Comparison of ENCODE assay signal across 23 cellular contexts in genomic region chr5:81753429-81753828, GRCh38. TPM values are rescaled to one million over a fixed set of nuclear protein-coding genes. Genes with fewer than 3 reads are reported as not detected.
DNase-seq lines count a peak whose midpoint lies in the region; ATAC-seq and TF ChIP-seq lines count a peak whose summit lies in the region.
"Had no signal": no experiment of that assay in that cellular context is flagged by ENCODE, and none has a peak within 500 bp of the region (broad histone marks: within the 10 kb centered on the region; RNA-seq: fewer than 3 reads in every experiment).

No MANE protein-coding gene starts in this region.

- no peak overlapping the region for H4K5ac ChIP-seq in mesendoderm (ENCODE audit: low read length)

- H4K8ac ChIP-seq in mesendoderm (ENCODE audit: low read depth, low read length), result no peak overlapping the region

- no peak overlapping the region for H3K27ac Mint-ChIP-seq in activated CD4-positive, alpha-beta T cell treated with anti-CD3 and anti-CD28 coated beads, Interleukin-2, amount 10 ng/mL, durations not matched to agents 7 days and 5 days
- H3K27ac Mint-ChIP-seq in activated T-helper 1 cell treated with anti-CD3 and anti-CD28 coated beads, Interleukin-12 subunit alpha, Interleukin-12 subunit beta, Interleukin-2, Interleukin-4 antibody, amounts not matched to agents 30 ng/mL and 10 ng/mL and 1 ng/mL, durations not matched to agents 14 hours and 24 hours and 36 hours, result no peak overlapping the region
- peak overlapping the region; percentile 52 for H3K27ac Mint-ChIP-seq in type B pancreatic cell
- H3K27ac Mint-ChIP-seq: activated CD4-positive, alpha-beta memory T cell treated with anti-CD3 and anti-CD28 coated beads, Interleukin-2, amount 10 ng/mL, durations not matched to agents 7 days and 5 days; stimulated activated effector memory CD8-positive, alpha-beta T cell treated with anti-CD3 and anti-CD28 coated beads, Interleukin-12 subunit alpha, Interleukin-12 subunit beta, amount 100 ng/mL, for 72 hours had no signal

- ATAC-seq in HG02678 (IDR thresholded peaks at IDR 0.05; ENCODE audit: unreplicated experiment) (no peak), GM21515 (IDR thresholded peaks at IDR 0.05; ENCODE audit: unreplicated experiment) (no peak)
- ATAC-seq: left colon; stimulated activated effector memory CD8-positive, alpha-beta T cell treated with anti-CD3 and anti-CD28 coated beads, Interleukin-12 subunit alpha, Interleukin-12 subunit beta, amount 100 ng/mL, for 72 hours had no signal

- peaks cover 7% of the 10 kb centered on the region for H3K27me3 Mint-ChIP-seq in activated CD4-positive, alpha-beta T cell treated with anti-CD3 and anti-CD28 coated beads, Interleukin-2, amount 10 ng/mL, durations not matched to agents 7 days and 5 days
- peaks cover 10% of the 10 kb centered on the region for H3K27me3 Mint-ChIP-seq in activated T-helper 1 cell treated with anti-CD3 and anti-CD28 coated beads, Interleukin-12 subunit alpha, Interleukin-12 subunit beta, Interleukin-2, Interleukin-4 antibody, amounts not matched to agents 30 ng/mL and 10 ng/mL and 1 ng/mL, durations not matched to agents 14 hours and 24 hours and 36 hours (ENCODE audit: insufficient read depth)
- H3K27me3 Mint-ChIP-seq in type B pancreatic cell, result no peaks in the 10 kb centered on the region

- H3K79me1 ChIP-seq in mesendoderm (ENCODE audit: low read length), result no peaks in the 10 kb centered on the region

- no peak overlapping the region for H3K23ac ChIP-seq in mesendoderm (ENCODE audit: low read length)

- H3K4ac ChIP-seq in mesendoderm (ENCODE audit: low read depth, low read length), result no peak overlapping the region

- no peak overlapping the region for H3K9ac ChIP-seq in mesendoderm (ENCODE audit: low read length)
- H3K9ac ChIP-seq in smooth muscle cell (ENCODE audit: low read depth), result no peak overlapping the region
- H3K9ac ChIP-seq: GM23248 had no signal

- H2AFZ ChIP-seq in smooth muscle cell (ENCODE audit: low read depth), result no peak overlapping the region

- no peaks in the 10 kb centered on the region for H3K79me2 ChIP-seq in mesendoderm (ENCODE audit: control insufficient read depth, insufficient read depth, low read length)
- peaks cover 13% of the 10 kb centered on the region for H3K79me2 ChIP-seq in smooth muscle cell (ENCODE audit: low read depth)

- H3K9me3 Mint-ChIP-seq in activated CD4-positive, alpha-beta T cell treated with anti-CD3 and anti-CD28 coated beads, Interleukin-2, amount 10 ng/mL, durations not matched to agents 7 days and 5 days, result no peaks in the 10 kb centered on the region
- H3K9me3 Mint-ChIP-seq in activated T-helper 1 cell treated with anti-CD3 and anti-CD28 coated beads, Interleukin-12 subunit alpha, Interleukin-12 subunit beta, Interleukin-2, Interleukin-4 antibody, amounts not matched to agents 30 ng/mL and 10 ng/mL and 1 ng/mL, durations not matched to agents 14 hours and 24 hours and 36 hours, result no peaks in the 10 kb centered on the region
- H3K9me3 Mint-ChIP-seq in type B pancreatic cell, result peaks cover 5% of the 10 kb centered on the region
- H3K9me3 Mint-ChIP-seq: activated CD4-positive, alpha-beta memory T cell treated with anti-CD3 and anti-CD28 coated beads, Interleukin-2, amount 10 ng/mL, durations not matched to agents 7 days and 5 days; dendritic cell treated with granulocyte-macrophage colony-stimulating factor and Interleukin-4, amounts not matched to agents 40 ng/mL and 50 ng/mL, for 4 days; nephron progenitor cell; stimulated activated effector memory CD8-positive, alpha-beta T cell treated with anti-CD3 and anti-CD28 coated beads, Interleukin-12 subunit alpha, Interleukin-12 subunit beta, amount 100 ng/mL, for 72 hours had no signal

- H3K18ac ChIP-seq in mesendoderm (ENCODE audit: low read length), result peak overlapping the region; percentile 12

- DNase-seq in activated CD4-positive, alpha-beta T cell treated with anti-CD3 and anti-CD28 coated beads, Interleukin-2, amount 10 ng/mL, durations not matched to agents 7 days and 5 days, result no peak
- DNase-seq in activated CD4-positive, alpha-beta T cell treated with anti-CD3 and anti-CD28 coated beads, Interleukin-2, amount 50 U/mL, for 48 hours, result no peak
- DNase-seq in activated T-helper 1 cell treated with anti-CD3 and anti-CD28 coated beads, Interleukin-12 subunit alpha, Interleukin-12 subunit beta, Interleukin-2, Interleukin-4 antibody, amounts not matched to agents 30 ng/mL and 10 ng/mL and 1 ng/mL, durations not matched to agents 14 hours and 24 hours and 36 hours (ENCODE audit: low spot score), result no peak
- DNase-seq in mesendoderm, result no peak
- DNase-seq in type B pancreatic cell (ENCODE audit: extremely low spot score, unreplicated experiment), result no peak
- no peak for DNase-seq in smooth muscle cell (lab: John Stamatoyannopoulos, UW; ENCODE audit: unreplicated experiment)
- DNase-seq: activated CD4-positive, alpha-beta memory T cell treated with anti-CD3 and anti-CD28 coated beads, Interleukin-2, amount 10 ng/mL, durations not matched to agents 7 days and 5 days; BE2C; Caco-2; DMS79 treated with DMSO at 0.1 percent for 48 hours; GM23248; head of caudate nucleus; left colon; NCI-H1417 treated with DMSO at 0.1 percent for 48 hours; NCI-H2107; NCI-H510A treated with DMSO at 0.1 percent for 48 hours; nephron progenitor cell; stimulated activated CD4-positive, alpha-beta T cell treated with anti-CD3 and anti-CD28 coated beads, Interleukin-1b, Interleukin-23, amount 100 ng/mL, for 48 hours had no signal

- no peak overlapping the region for H2AK5ac ChIP-seq in mesendoderm (ENCODE audit: low read length)

- POLR2A ChIA-PET in activated CD4-positive, alpha-beta T cell treated with anti-CD3 and anti-CD28 coated beads, Interleukin-2, amount 10 ng/mL, durations not matched to agents 7 days and 5 days (lab: Charles Lee), result no interaction called here

- H3K56ac ChIP-seq in mesendoderm (ENCODE audit: low read length), result no peak overlapping the region

- no peak overlapping the region for H3K4me3 ChIP-seq in mesendoderm (ENCODE audit: low read length)
- no peak overlapping the region for H3K4me3 ChIP-seq in smooth muscle cell
- H3K4me3 ChIP-seq: cardiac muscle cell, GM23248 had no signal

- intact Hi-C loops in activated T-helper 1 cell treated with anti-CD3 and anti-CD28 coated beads, Interleukin-12 subunit alpha, Interleukin-12 subunit beta, Interleukin-2, Interleukin-4 antibody, amounts not matched to agents 30 ng/mL and 10 ng/mL and 1 ng/mL, durations not matched to agents 14 hours and 24 hours and 36 hours (cut with micrococcal nuclease), result loop anchor here (5.0 kb wide), 1 partner anchor 474 kb away; no protein-coding TSS in a partner anchor

- CTCF ChIA-PET in activated CD4-positive, alpha-beta T cell treated with anti-CD3 and anti-CD28 coated beads, Interleukin-2, amount 10 ng/mL, durations not matched to agents 7 days and 5 days (lab: Charles Lee), result interaction anchor here (0.8 kb wide), 1 partner anchor 98 kb away, joined by 3 read pairs; no protein-coding TSS in a partner anchor

- TF ChIP-seq CTCF in type B pancreatic cell (conservative IDR thresholded peaks at IDR 0.05) (no peak), smooth muscle cell (IDR thresholded peaks at IDR 0.05; ENCODE audit: borderline replicate concordance, insufficient read depth, poor library complexity, severe bottlenecking) (no peak)

- no peak overlapping the region for H2BK5ac ChIP-seq in mesendoderm (ENCODE audit: low read length)

- H3K9me3 ChIP-seq in smooth muscle cell (replicated peaks; ENCODE audit: low read depth), result no peaks in the 10 kb centered on the region
- H3K9me3 ChIP-seq: BE2C, Caco-2 had no signal

- H3K27ac ChIP-seq in mesendoderm (ENCODE audit: low read depth, low read length) (no peak overlapping the region), smooth muscle cell (ENCODE audit: low read depth) (no peak overlapping the region)
- H3K27ac ChIP-seq: cardiac muscle cell had no signal

- H4K20me1 ChIP-seq in smooth muscle cell (ENCODE audit: low read depth), result peaks cover 12% of the 10 kb centered on the region

- peaks cover 21% of the 10 kb centered on the region for H3K4me1 Mint-ChIP-seq in activated CD4-positive, alpha-beta T cell treated with anti-CD3 and anti-CD28 coated beads, Interleukin-2, amount 10 ng/mL, durations not matched to agents 7 days and 5 days
- H3K4me1 Mint-ChIP-seq in activated T-helper 1 cell treated with anti-CD3 and anti-CD28 coated beads, Interleukin-12 subunit alpha, Interleukin-12 subunit beta, Interleukin-2, Interleukin-4 antibody, amounts not matched to agents 30 ng/mL and 10 ng/mL and 1 ng/mL, durations not matched to agents 14 hours and 24 hours and 36 hours (ENCODE audit: low read depth), result peaks cover 21% of the 10 kb centered on the region
- peaks cover 31% of the 10 kb centered on the region for H3K4me1 Mint-ChIP-seq in type B pancreatic cell (ENCODE audit: unreplicated experiment)

- no peak overlapping the region for H2BK120ac ChIP-seq in mesendoderm (ENCODE audit: low read depth, low read length)

- H3K4me2 ChIP-seq in mesendoderm (ENCODE audit: low read length) (no peak overlapping the region), smooth muscle cell (no peak overlapping the region)

- H3K27me3 ChIP-seq in mesendoderm (ENCODE audit: insufficient read depth, low read length, poor library complexity) (no peaks in the 10 kb centered on the region), smooth muscle cell (ENCODE audit: low read depth) (no peaks in the 10 kb centered on the region)
- H3K27me3 ChIP-seq: BE2C, cardiac muscle cell had no signal

- H3K4me3 Mint-ChIP-seq in activated CD4-positive, alpha-beta T cell treated with anti-CD3 and anti-CD28 coated beads, Interleukin-2, amount 10 ng/mL, durations not matched to agents 7 days and 5 days, result peak overlapping the region; percentile 27
- H3K4me3 Mint-ChIP-seq in activated T-helper 1 cell treated with anti-CD3 and anti-CD28 coated beads, Interleukin-12 subunit alpha, Interleukin-12 subunit beta, Interleukin-2, Interleukin-4 antibody, amounts not matched to agents 30 ng/mL and 10 ng/mL and 1 ng/mL, durations not matched to agents 14 hours and 24 hours and 36 hours, result peak overlapping the region; percentile 34
- peak overlapping the region; percentile 6 for H3K4me3 Mint-ChIP-seq in type B pancreatic cell
- H3K4me3 Mint-ChIP-seq: activated CD4-positive, alpha-beta memory T cell treated with anti-CD3 and anti-CD28 coated beads, Interleukin-2, amount 10 ng/mL, durations not matched to agents 7 days and 5 days; dendritic cell treated with granulocyte-macrophage colony-stimulating factor and Interleukin-4, amounts not matched to agents 40 ng/mL and 50 ng/mL, for 4 days; nephron progenitor cell; stimulated activated effector memory CD8-positive, alpha-beta T cell treated with anti-CD3 and anti-CD28 coated beads, Interleukin-12 subunit alpha, Interleukin-12 subunit beta, amount 100 ng/mL, for 72 hours had no signal

- WGBS in mesendoderm (ENCODE audit: extremely low coverage, insufficient coverage, low lambda C conversion rate), result no CpG with 5 or more reads among the region's 2 CpGs
- 37% methylated on average over 2 of the region's 2 CpGs for WGBS in smooth muscle cell (ENCODE audit: low lambda C conversion rate)

- H3K4me1 ChIP-seq in mesendoderm (ENCODE audit: control insufficient read depth, low read depth, low read length) (peaks cover 3% of the 10 kb centered on the region), smooth muscle cell (ENCODE audit: low read depth) (peaks cover 56% of the 10 kb centered on the region)

- peak overlapping the region; percentile 86 for H2BK15ac ChIP-seq in mesendoderm (replicated peaks; ENCODE audit: low read depth)

- H3K36me3 ChIP-seq in mesendoderm (ENCODE audit: control insufficient read depth, insufficient read depth, low read length), result no peaks in the 10 kb centered on the region
- H3K36me3 ChIP-seq in smooth muscle cell (ENCODE audit: low read depth), result no peaks in the 10 kb centered on the region
- H3K36me3 ChIP-seq: BE2C, cardiac muscle cell had no signal

- peaks cover 4% of the 10 kb centered on the region for H3F3A ChIP-seq in smooth muscle cell (ENCODE audit: low read depth)

- peaks cover 8% of the 10 kb centered on the region for H3K36me3 Mint-ChIP-seq in activated CD4-positive, alpha-beta T cell treated with anti-CD3 and anti-CD28 coated beads, Interleukin-2, amount 10 ng/mL, durations not matched to agents 7 days and 5 days (ENCODE audit: low read depth)
- peaks cover 3% of the 10 kb centered on the region for H3K36me3 Mint-ChIP-seq in activated T-helper 1 cell treated with anti-CD3 and anti-CD28 coated beads, Interleukin-12 subunit alpha, Interleukin-12 subunit beta, Interleukin-2, Interleukin-4 antibody, amounts not matched to agents 30 ng/mL and 10 ng/mL and 1 ng/mL, durations not matched to agents 14 hours and 24 hours and 36 hours (ENCODE audit: low read depth)
- H3K36me3 Mint-ChIP-seq in type B pancreatic cell, result no peaks in the 10 kb centered on the region

RNA-seq across cellular contexts. Expression of gene SSBP2, which starts 2.5 kb away (rescaled TPM):
- 10 to 100 TPM; 48.2 to 50.6 TPM for total RNA-seq in activated CD4-positive, alpha-beta T cell treated with anti-CD3 and anti-CD28 coated beads, Interleukin-2, amount 10 ng/mL, durations not matched to agents 7 days and 5 days
- 8.4 and 12.7 TPM in 2 replicates for total RNA-seq in activated T-helper 1 cell treated with anti-CD3 and anti-CD28 coated beads, Interleukin-12 subunit alpha, Interleukin-12 subunit beta, Interleukin-2, Interleukin-4 antibody, amounts not matched to agents 30 ng/mL and 10 ng/mL and 1 ng/mL, durations not matched to agents 14 hours and 24 hours and 36 hours
- 8.0 TPM for polyA plus RNA-seq in mesendoderm (2013, experiment 1 of 2)
- 8.2 TPM for polyA plus RNA-seq in mesendoderm (2013, experiment 2 of 2)
- total RNA-seq in type B pancreatic cell (ENCODE audit: low replicate concordance), result 85.2 and 102 TPM in 2 replicates
- total RNA-seq in smooth muscle cell, result 21.1 and 48.0 TPM in 2 replicates
- 33.3 and 44.0 TPM in 2 replicates for polyA plus RNA-seq in smooth muscle cell
